ENCODE assay signal across 21 cellular contexts in genomic region chr3:53948174-53948573, GRCh38. TPM values are rescaled to one million over a fixed set of nuclear protein-coding genes. Genes with fewer than 3 reads are reported as not detected.
DNase-seq lines count a peak whose midpoint lies in the region; ATAC-seq, FAIRE-seq and TF ChIP-seq lines count a peak whose summit lies in the region.
"Had no signal": no experiment of that assay in that cellular context is flagged by ENCODE, and none has a peak within 500 bp of the region (broad histone marks: within the 10 kb centered on the region; RNA-seq: fewer than 3 reads in every experiment).

No MANE protein-coding gene starts in this region.

- no peaks in the 10 kb centered on the region for H3K9me2 ChIP-seq in SK-N-SH

- no peak for ATAC-seq in SK-N-SH treated with all-trans-retinoic acid at 6 μM for 48 hours
- no peak for ATAC-seq in K562
- no peak for ATAC-seq in activated naive CD4-positive, alpha-beta T cell treated with anti-CD3 and anti-CD28 coated beads, Interleukin-2, amount 50 U/mL, for 72 hours
- ATAC-seq: A549; CD8-positive, alpha-beta T cell had no signal

- H3K36me3 Mint-ChIP-seq in activated naive CD4-positive, alpha-beta T cell treated with anti-CD3 and anti-CD28 coated beads, Interleukin-2, amount 50 U/mL, for 72 hours: peaks cover 14 to 21% of the 10 kb centered on the region in 2 donors
- H3K36me3 Mint-ChIP-seq: CD8-positive, alpha-beta T cell had no signal

- POLR2A ChIA-PET in SK-N-SH (lab: Yijun Ruan, JAX) (no interaction called here), K562 (lab: Yijun Ruan, JAX) (no interaction called here)

- no peak overlapping the region for H3K27ac Mint-ChIP-seq in activated naive CD4-positive, alpha-beta T cell treated with anti-CD3 and anti-CD28 coated beads, Interleukin-2, amount 50 U/mL, for 72 hours
- H3K27ac Mint-ChIP-seq: B cell; CD4-positive, alpha-beta T cell; CD8-positive, alpha-beta T cell had no signal

- H3K4me3 ChIP-seq in SK-N-SH (ENCODE audit: low read depth in 2 of 2, low read length in 1 of 2) (no peak overlapping the region), K562 (no peak overlapping the region)
- H3K4me3 ChIP-seq: A549; BLaER1 treated with 17β-estradiol and CSF1 and Interleukin-3, amounts not matched to agents 10 nM and 100 nM had no signal

- H3K27ac ChIP-seq in SK-N-SH (ENCODE audit: low read depth in 2 of 2, low read length in 1 of 2): no peak overlapping the region
- H3K27ac ChIP-seq in K562 (ENCODE audit: extremely low read depth, low read depth, low read length): no peak overlapping the region
- H3K27ac ChIP-seq: 22Rv1; A549; BLaER1 treated with 17β-estradiol and CSF1 and Interleukin-3, amounts not matched to agents 10 nM and 100 nM; C4-2B had no signal

- H3K4me2 ChIP-seq in SK-N-SH (no peak overlapping the region), K562 (ENCODE audit: insufficient read depth, low read length) (no peak overlapping the region)
- H3K4me2 ChIP-seq: A549; BLaER1 treated with 17β-estradiol and CSF1 and Interleukin-3, amounts not matched to agents 10 nM and 100 nM had no signal

- H3K27me3 ChIP-seq in SK-N-SH (ENCODE audit: insufficient read depth) (no peaks in the 10 kb centered on the region), K562 (ENCODE audit: control insufficient read depth in 2 of 2, insufficient read depth in 2 of 2, low read length in 2 of 2) (no peaks in the 10 kb centered on the region)
- H3K27me3 ChIP-seq: BLaER1 treated with 17β-estradiol and CSF1 and Interleukin-3, amounts not matched to agents 10 nM and 100 nM had no signal

- H3K9me3 Mint-ChIP-seq in activated naive CD4-positive, alpha-beta T cell treated with anti-CD3 and anti-CD28 coated beads, Interleukin-2, amount 50 U/mL, for 72 hours: peaks cover 13 to 14% of the 10 kb centered on the region in 2 donors

- TF ChIP-seq EP300 in SK-N-SH (IDR thresholded peaks at IDR 0.05; ENCODE audit: borderline replicate concordance in 1 of 2, low read depth in 1 of 2, low read length in 1 of 2) (no peak), K562 (IDR thresholded peaks at IDR 0.05; ENCODE audit: low read length) (no peak)

- TF ChIP-seq RAD21 in SK-N-SH (IDR thresholded peaks at IDR 0.05; ENCODE audit: low read length): no peak
- TF ChIP-seq RAD21 in K562 (CRISPR knock-in tag; conservative IDR thresholded peaks at IDR 0.05 in 1 of 2, IDR thresholded peaks at IDR 0.05 in 1 of 2): no peak

- H3K36me3 ChIP-seq in SK-N-SH (replicated peaks in 1 of 2; ENCODE audit: control insufficient read depth in 1 of 2, insufficient read depth in 2 of 2, low read length in 1 of 2) (no peaks in the 10 kb centered on the region), K562 (ENCODE audit: control insufficient read depth, insufficient read depth, low read length) (no peaks in the 10 kb centered on the region)

- H3F3A ChIP-seq in SK-N-SH (replicated peaks; ENCODE audit: insufficient read depth): no peaks in the 10 kb centered on the region

- DNase-seq in SK-N-SH (no peak), K562 (ENCODE audit: extremely low read depth in 1 of 4, low spot score in 3 of 4) (no peak), NCI-H524 treated with DMSO at 0.1 percent for 48 hours (lab: John Stamatoyannopoulos, UW) (no peak)
- DNase-seq in activated naive CD4-positive, alpha-beta T cell treated with anti-CD3 and anti-CD28 coated beads, Interleukin-2, amount 50 U/mL, for 72 hours (ENCODE audit: low spot score in 2 of 2): no peak
- DNase-seq: AML-193; Caco-2; Calu3; CD4-positive, alpha-beta T cell; CD8-positive, alpha-beta T cell; DMS79 treated with DMSO at 0.1 percent for 48 hours; GF-D8 had no signal

- TF ChIP-seq POLR2A in K562 (conservative IDR thresholded peaks at IDR 0.05): no peak

- intact Hi-C loops in K562 (cut with micrococcal nuclease): no loop called here

- no peaks in the 10 kb centered on the region for H3K79me2 ChIP-seq in SK-N-SH (ENCODE audit: insufficient read depth)
- no peaks in the 10 kb centered on the region for H3K79me2 ChIP-seq in K562 (ENCODE audit: control insufficient read depth, insufficient read depth, low read length)

- H3K9ac ChIP-seq in SK-N-SH (no peak overlapping the region), K562 (ENCODE audit: insufficient read depth in 1 of 2, low read depth in 2 of 2, low read length in 2 of 2) (no peak overlapping the region)
- H3K9ac ChIP-seq: BLaER1 treated with 17β-estradiol and CSF1 and Interleukin-3, amounts not matched to agents 10 nM and 100 nM had no signal

- H3K9me1 ChIP-seq in K562 (ENCODE audit: control insufficient read depth, insufficient read depth, low read length): no peaks in the 10 kb centered on the region

- FAIRE-seq in K562 (lab: Jason Lieb, UNC): no peak
- FAIRE-seq: A549, D721Med, G401.6, GM12891, GM19239 had no signal

- H3K4me1 ChIP-seq in SK-N-SH (ENCODE audit: control insufficient read depth in 1 of 2, insufficient read depth in 2 of 2, low read depth in 1 of 2, low read length in 1 of 2) (no peaks in the 10 kb centered on the region), K562 (replicated peaks in 1 of 2; ENCODE audit: control insufficient read depth in 2 of 2, insufficient read depth in 2 of 2, low read length in 2 of 2) (no peaks in the 10 kb centered on the region)
- H3K4me1 ChIP-seq: A549; BLaER1 treated with 17β-estradiol and CSF1 and Interleukin-3, amounts not matched to agents 10 nM and 100 nM; Caco-2 had no signal

- H4K20me1 ChIP-seq in SK-N-SH (ENCODE audit: insufficient read depth): no peaks in the 10 kb centered on the region
- H4K20me1 ChIP-seq in K562 (replicated peaks; ENCODE audit: control insufficient read depth, insufficient read depth, low read length): no peaks in the 10 kb centered on the region
- H4K20me1 ChIP-seq: BLaER1 treated with 17β-estradiol and CSF1 and Interleukin-3, amounts not matched to agents 10 nM and 100 nM had no signal

- H3K9me3 ChIP-seq in SK-N-SH (0 out of 2 replicates have a peak, but pooled peaks cover 7% of the 10 kb centered on the region), K562 (replicated peaks; ENCODE audit: control insufficient read depth, insufficient read depth, low read depth, low read length) (0 out of 2 replicates have a peak, but pooled peaks cover 1% of the 10 kb centered on the region)

- TF ChIP-seq CTCF in SK-N-SH (IDR thresholded peaks at IDR 0.05): no peak
- TF ChIP-seq CTCF in K562 (IDR thresholded peaks at IDR 0.05 in 2 of 3, conservative IDR thresholded peaks at IDR 0.05 in 1 of 3; ENCODE audit: insufficient read depth in 2 of 3, low read depth in 1 of 3, low read length in 3 of 3): no peak

- CTCF ChIA-PET in SK-N-SH (lab: Yijun Ruan, JAX) (interaction anchor here (2.0 kb wide), 1 partner anchor 9 kb away, joined by 5 read pairs; no protein-coding TSS in a partner anchor), K562 (lab: Yijun Ruan, JAX; ENCODE audit: low intra/inter-chr PET ratio) (no interaction called here)

- H2AFZ ChIP-seq in SK-N-SH (ENCODE audit: low read depth): no peak overlapping the region
- H2AFZ ChIP-seq in K562 (ENCODE audit: low read depth, low read length): no peak overlapping the region

- WGBS in SK-N-SH (ENCODE audit: low lambda C conversion rate): 7% methylated on average over 1 of the region's 1 CpG
- 0% methylated on average over 1 of the region's 1 CpG for WGBS in K562 (ENCODE audit: insufficient coverage, low coverage, missing lambda C conversion rate)

- BruUV-seq in K562 (replicated peaks; lab: Mats Ljungman, UMichigan): no TSS peak

- in situ Hi-C loops in K562 (cut with MboI): no loop called here

TF ChIP-seq in SK-N-SH, 30 proteins besides CTCF, POLR2A, EP300 and RAD21 (continues in another document):
- TF ChIP-seq SMC3 (IDR thresholded peaks at IDR 0.05; ENCODE audit: low read depth, low read length) (no peak), ELF1 (IDR thresholded peaks at IDR 0.05) (no peak), TAF1 (IDR thresholded peaks at IDR 0.05; ENCODE audit: borderline replicate concordance, low read depth, low read length) (no peak), RFX5 (IDR thresholded peaks at IDR 0.05; ENCODE audit: low read length) (no peak)

TF ChIP-seq in K562, 482 proteins besides CTCF, POLR2A, EP300 and RAD21:
- TF ChIP-seq ZFP36 (IDR thresholded peaks at IDR 0.05; ENCODE audit: low read depth, low read length, partially characterized antibody) (no peak), ZNF324 (CRISPR knock-in tag; IDR thresholded peaks at IDR 0.05) (peak; percentile 54; the same call in 1 of the 2 replicates), CREB3L1 (IDR thresholded peaks at IDR 0.05; ENCODE audit: borderline replicate concordance, low read depth) (no peak)

RNA-seq across cellular contexts. Expression of gene SELENOK, which starts 56.5 kb away (rescaled TPM):
- 29.2 and 32.1 TPM in 2 replicates for polyA plus RNA-seq in SK-N-SH (2012; rRNA removed)
- polyA plus RNA-seq in SK-N-SH (2012; cell fraction: cytosol; rRNA removed): 40.3 and 55.4 TPM in 2 replicates
- polyA plus RNA-seq in SK-N-SH (2012; cell fraction: nucleus; rRNA removed): 10.2 and 16.8 TPM in 2 replicates
- total RNA-seq in K562 (2011; cell fraction: chromatin; rRNA removed; ENCODE audit: low replicate concordance): 20.0 and 31.3 TPM in 2 replicates
- total RNA-seq in K562 (2011; cell fraction: nucleolus; rRNA removed): 26.8 and 30.0 TPM in 2 replicates
- 33.1 and 41.2 TPM in 2 replicates for total RNA-seq in K562 (2011; cell fraction: nucleoplasm; rRNA removed)
- 28.7 and 29.7 TPM in 2 replicates for total RNA-seq in K562 (2014; rRNA removed)
- 34.8 and 43.9 TPM in 2 replicates for total RNA-seq in K562 (2014; rRNA removed; fragmentation: Illumina TruSeq; extraction: Trizol)
- total RNA-seq in K562 (2015; rRNA removed; fragmentation: Illumina TruSeq; extraction: Trizol): 12.6 and 18.3 TPM in 2 replicates
- total RNA-seq in K562 (2021): 23.5 and 27.9 TPM in 2 replicates
- 83.9 and 102 TPM in 2 replicates for polyA plus RNA-seq in K562 (2011; rRNA removed)
- 14.1 and 29.2 TPM in 2 replicates for polyA plus RNA-seq in K562 (2011; cell fraction: cytosol; rRNA removed)
- polyA plus RNA-seq in K562 (2011; cell fraction: nucleus; rRNA removed): 10.8 and 22.6 TPM in 2 replicates
- 20.8 and 36.9 TPM in 2 replicates for polyA plus RNA-seq in K562 (2012)
- 23.9 and 28.2 TPM in 2 replicates for polyA plus RNA-seq in K562 (2014; fragmentation: Illumina TruSeq; extraction: Trizol)
- polyA plus RNA-seq in K562 (2014; fragmentation: Nextera tagmentation; extraction: Ambion mirVana): 100 to 1,000 TPM; 150 to 164 TPM
- 39.3 and 46.7 TPM in 2 replicates for polyA plus RNA-seq in K562 (2014; rRNA removed)
- 13.8 and 19.5 TPM in 2 replicates for polyA minus RNA-seq in K562 (2011; rRNA and poly(A)+ RNA removed)
- polyA minus RNA-seq in K562 (2011; cell fraction: cytosol; rRNA and poly(A)+ RNA removed): 7.3 and 7.7 TPM in 2 replicates
- 5.9 and 10.1 TPM in 2 replicates for polyA minus RNA-seq in K562 (2011; cell fraction: nucleus; rRNA and poly(A)+ RNA removed)
- total RNA-seq in activated naive CD4-positive, alpha-beta T cell treated with anti-CD3 and anti-CD28 coated beads, Interleukin-2, amount 50 U/mL, for 72 hours: 10 to 100 TPM; 36.6 to 41.8 TPM
